In the genomic region with DNA sequence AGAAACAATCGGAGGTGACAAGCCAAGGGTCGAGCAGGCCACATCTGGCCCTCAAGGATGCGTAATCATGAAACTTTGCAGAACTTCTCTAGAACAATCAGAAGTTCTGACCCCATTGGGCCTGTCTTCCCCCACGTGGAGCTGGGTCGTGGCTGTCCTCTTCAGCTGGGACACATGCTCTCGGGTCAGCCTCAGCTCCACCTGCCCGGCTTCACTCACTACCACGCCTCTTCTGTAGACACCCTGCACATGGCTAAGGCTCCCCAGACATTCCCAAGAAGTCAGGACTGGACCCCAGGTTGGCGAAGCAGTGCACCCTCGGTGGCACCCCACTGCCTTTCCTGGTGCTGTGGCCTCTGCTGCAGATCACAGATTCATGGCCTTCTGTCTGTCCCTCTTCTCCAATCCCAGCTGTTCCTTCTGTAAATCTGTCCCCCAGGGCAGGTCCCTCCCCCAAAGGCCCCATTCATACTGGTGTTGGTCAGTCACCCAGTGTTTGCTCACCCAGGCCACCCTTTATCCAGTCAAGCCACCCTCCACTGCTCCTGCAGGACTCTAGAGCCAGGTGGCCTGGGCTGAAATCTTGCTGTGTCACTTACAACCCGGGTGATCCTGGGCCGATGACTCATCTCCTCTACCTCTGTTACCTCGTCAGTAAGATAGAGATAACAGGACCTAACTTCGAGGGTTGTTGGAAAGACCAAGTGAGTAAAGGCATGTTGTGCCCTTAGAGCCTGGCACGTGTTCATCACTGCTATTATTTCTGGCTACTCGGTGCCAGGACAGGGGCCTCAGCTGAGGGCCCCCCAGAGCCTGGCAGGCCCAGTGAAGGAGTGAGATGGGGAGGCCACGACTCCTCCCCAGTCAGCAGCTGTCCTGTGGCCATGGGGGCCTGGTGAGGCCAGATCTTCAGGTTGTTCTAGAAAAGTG, we compare ENCODE assay signal across 17 cellular contexts. TPM values are rescaled to one million over a fixed set of nuclear protein-coding genes. Genes with fewer than 3 reads are reported as not detected.
DNase-seq lines count a peak whose midpoint lies in the region; ATAC-seq, FAIRE-seq and TF ChIP-seq lines count a peak whose summit lies in the region.
"Had no signal": no experiment of that assay in that cellular context is flagged by ENCODE, and none has a peak within 500 bp of the region (broad histone marks: within the 10 kb centered on the region; RNA-seq: fewer than 3 reads in every experiment).

No MANE protein-coding gene starts in this region.

- no peak overlapping the region for H3K4me2 ChIP-seq in H1 (ENCODE audit: insufficient read depth in 1 of 2, low read depth in 2 of 2, low read length in 2 of 2)

- no peak overlapping the region for H2BK20ac ChIP-seq in H1 (ENCODE audit: low read length)

- H3K36me3 Mint-ChIP-seq in activated T-cell treated with anti-CD3 and anti-CD28 coated beads, Interleukin-2, amount 50 U/mL, for 24 hours (ENCODE audit: low read depth), result no peaks in the 10 kb centered on the region

- no peak for TF ChIP-seq POLR2A in H1 (IDR thresholded peaks at IDR 0.05; ENCODE audit: control extremely low read depth in 1 of 2, low read depth in 2 of 2, low read length in 2 of 2)

- intact Hi-C loops in psoas muscle (cut with DNase I), result no loop called here

- H4K8ac ChIP-seq in H1 (ENCODE audit: extremely low read depth, insufficient read depth, low read length), result peak overlapping the region; percentile 45

- H3K4me1 Mint-ChIP-seq in activated T-cell treated with anti-CD3 and anti-CD28 coated beads, Interleukin-2, amount 50 U/mL, for 24 hours (ENCODE audit: low read depth), result peaks cover 2% of the 10 kb centered on the region
- H3K4me1 Mint-ChIP-seq: B cell, memory B cell had no signal

- CTCF ChIA-PET in H1 (lab: Charles Lee; ENCODE audit: partially characterized antibody), result interaction anchor here (2.6 kb wide), 1 partner anchor 63 kb away, joined by 9 read pairs; no protein-coding TSS in a partner anchor

- WGBS in H1 (ENCODE audit: extremely low coverage in 1 of 2, insufficient coverage in 1 of 2, insufficient read length in 1 of 2, insufficient replicate concordance in 2 of 2, low coverage in 1 of 2, low lambda C conversion rate in 2 of 2, missing lambda C conversion rate in 1 of 2), 2 experiments, result 89% methylated on average over 17 of the region's 17 CpGs; no CpG with 5 or more reads in 1 of the 2 experiments
- WGBS in psoas muscle, 3 donors, result 81 to 83% (median 82%) methylated on average over 17 of the region's 17 CpGs

- ATAC-seq in psoas muscle (no peak), HG02938 (IDR thresholded peaks at IDR 0.05; ENCODE audit: unreplicated experiment) (no peak)

- no peak overlapping the region for H3K18ac ChIP-seq in H1 (ENCODE audit: extremely low read depth, low read length)

- TF ChIP-seq EP300 in H1 (IDR thresholded peaks at IDR 0.05; ENCODE audit: borderline replicate concordance in 1 of 2, low read depth in 2 of 2, low read length in 2 of 2), result no peak

- no peak overlapping the region for H2BK15ac ChIP-seq in H1 (ENCODE audit: low read length)

- H3K36me3 ChIP-seq in H1 (ENCODE audit: control insufficient read depth in 2 of 4, insufficient read depth in 4 of 4, low read length in 3 of 4), result no peaks in the 10 kb centered on the region
- H3K36me3 ChIP-seq in psoas muscle (ENCODE audit: insufficient read depth in 1 of 2, low read depth in 1 of 2), result no peaks in the 10 kb centered on the region
- H3K36me3 ChIP-seq: ovary, SJSA1 had no signal

- no peaks in the 10 kb centered on the region for H4K20me1 ChIP-seq in H1 (replicated peaks in 1 of 2; ENCODE audit: control insufficient read depth in 1 of 2, insufficient read depth in 2 of 2, low read length in 2 of 2)

- POLR2A ChIA-PET in H1 (lab: Charles Lee; ENCODE audit: partially characterized antibody), result no interaction called here

- no peak for DNase-seq in activated T-cell treated with anti-CD3 and anti-CD28 coated beads, Interleukin-2, amount 50 U/mL, for 24 hours
- no peak for DNase-seq in activated T-cell treated with anti-CD3 and anti-CD28 coated beads, Interleukin-2, amount 50 U/mL, for 1 hour
- DNase-seq in NCI-H460 (ENCODE audit: extremely low read depth, low read depth) (peak; percentile 13), H1 (ENCODE audit: low read depth in 1 of 2, low spot score in 2 of 2) (no peak), psoas muscle (no peak), NCI-H510A (lab: John Stamatoyannopoulos, UW) (no peak)
- DNase-seq: activated naive CD4-positive, alpha-beta T cell; NCI-H524; ovary; stimulated activated CD8-positive, alpha-beta memory T cell treated with anti-CD3 and anti-CD28 coated beads, Interleukin-4, amount 100 ng/mL, for 48 hours had no signal

- no peak for FAIRE-seq in H1 (lab: Jason Lieb, UNC)
- FAIRE-seq: G401.6 had no signal

- H3K9me3 ChIP-seq in H1 (ENCODE audit: insufficient read depth in 2 of 2, low read depth in 1 of 2, low read length in 1 of 2) (no peaks in the 10 kb centered on the region), psoas muscle (no peaks in the 10 kb centered on the region)
- H3K9me3 ChIP-seq: ovary, SJSA1 had no signal

- H3K23ac ChIP-seq in H1 (ENCODE audit: insufficient read length), result no peak overlapping the region

- no peak overlapping the region for H2BK120ac ChIP-seq in H1 (replicated peaks; ENCODE audit: low read depth, low read length)

- H3K9me3 Mint-ChIP-seq in activated T-cell treated with anti-CD3 and anti-CD28 coated beads, Interleukin-2, amount 50 U/mL, for 24 hours, result no peaks in the 10 kb centered on the region
- H3K9me3 Mint-ChIP-seq: memory B cell had no signal

- no peaks in the 10 kb centered on the region for H3K4me1 ChIP-seq in H1 (replicated peaks in 1 of 4; ENCODE audit: control insufficient read depth in 3 of 4, insufficient read depth in 4 of 4, low read length in 3 of 4)
- no peaks in the 10 kb centered on the region for H3K4me1 ChIP-seq in psoas muscle

- no peak overlapping the region for H3K4me3 ChIP-seq in H1 (ENCODE audit: extremely low read depth in 1 of 4, insufficient read depth in 2 of 4, low read depth in 3 of 4, low read length in 4 of 4)
- no peak overlapping the region for H3K4me3 ChIP-seq in psoas muscle
- H3K4me3 ChIP-seq: ovary, SJSA1 had no signal

- H3K27me3 ChIP-seq in H1 (replicated peaks in 1 of 4; ENCODE audit: control insufficient read depth in 3 of 4, extremely low read depth in 1 of 4, insufficient read depth in 3 of 4, low read length in 3 of 4) (no peaks in the 10 kb centered on the region), psoas muscle (ENCODE audit: insufficient read depth in 3 of 3, low read length in 2 of 3) (no peaks in the 10 kb centered on the region)
- H3K27me3 ChIP-seq: ovary, SJSA1 had no signal

- no peaks in the 10 kb centered on the region for H3K79me1 ChIP-seq in H1 (ENCODE audit: low read depth, low read length)

- H3K27me3 Mint-ChIP-seq in activated T-cell treated with anti-CD3 and anti-CD28 coated beads, Interleukin-2, amount 50 U/mL, for 24 hours, result no peaks in the 10 kb centered on the region
- H3K27me3 Mint-ChIP-seq: B cell had no signal

- no peak overlapping the region for H3K56ac ChIP-seq in H1 (replicated peaks; ENCODE audit: insufficient read length, low read depth, low read length)

- no peak overlapping the region for H3K4ac ChIP-seq in H1 (replicated peaks; ENCODE audit: insufficient read length, low read depth, low read length)

- TF ChIP-seq CTCF in H1 (IDR thresholded peaks at IDR 0.05; ENCODE audit: control extremely low read depth in 1 of 3, insufficient read depth in 1 of 3, low read depth in 1 of 3, low read length in 3 of 3), result no peak
- TF ChIP-seq CTCF in psoas muscle (IDR thresholded peaks at IDR 0.05), result no peak

- H3K9ac ChIP-seq in H1 (replicated peaks in 1 of 4; ENCODE audit: extremely low read depth in 1 of 4, low read depth in 3 of 4, low read length in 3 of 4), result no peak overlapping the region

- H4K91ac ChIP-seq in H1 (replicated peaks; ENCODE audit: insufficient read length, low read length), result no peak overlapping the region

- no peak for TF ChIP-seq RAD21 in H1 (IDR thresholded peaks at IDR 0.05 in 1 of 2, conservative IDR thresholded peaks at IDR 0.05 in 1 of 2; ENCODE audit: low read depth in 2 of 2, low read length in 2 of 2)

- no peak overlapping the region for H4K5ac ChIP-seq in H1 (ENCODE audit: insufficient read length, low read depth, low read length)

- no peak overlapping the region for H2AFZ ChIP-seq in H1 (ENCODE audit: low read length)

- H3K14ac ChIP-seq in H1 (ENCODE audit: insufficient read length), result no peak overlapping the region

- H3K23me2 ChIP-seq in H1 (ENCODE audit: low read depth, low read length), result no peaks in the 10 kb centered on the region

- no peak overlapping the region for H3K4me3 Mint-ChIP-seq in activated T-cell treated with anti-CD3 and anti-CD28 coated beads, Interleukin-2, amount 50 U/mL, for 24 hours
- H3K4me3 Mint-ChIP-seq: B cell, memory B cell had no signal

- H3K27ac ChIP-seq in H1 (ENCODE audit: low read depth, low read length), result no peak overlapping the region
- peak overlapping the region; percentile 93 for H3K27ac ChIP-seq in temporal lobe (ENCODE audit: low read depth, low read length)
- no peak overlapping the region for H3K27ac ChIP-seq in psoas muscle
- H3K27ac ChIP-seq: ovary, SJSA1 had no signal

- no peaks in the 10 kb centered on the region for H3K79me2 ChIP-seq in H1 (ENCODE audit: control insufficient read depth in 1 of 2, insufficient read depth in 2 of 2, low read length in 2 of 2)

- peak overlapping the region; percentile 7 for H3K27ac Mint-ChIP-seq in activated T-cell treated with anti-CD3 and anti-CD28 coated beads, Interleukin-2, amount 50 U/mL, for 24 hours
- H3K27ac Mint-ChIP-seq: B cell, memory B cell had no signal

- H2BK12ac ChIP-seq in H1 (ENCODE audit: low read depth, low read length), result no peak overlapping the region

- H2AK5ac ChIP-seq in H1 (ENCODE audit: low read depth, low read length), result no peak overlapping the region

- no peak overlapping the region for H2BK5ac ChIP-seq in H1 (ENCODE audit: low read depth, low read length)

TF ChIP-seq in H1, 55 proteins besides CTCF, POLR2A, EP300 and RAD21 (continues in another document):
- TF ChIP-seq TCF12 (IDR thresholded peaks at IDR 0.05; ENCODE audit: low read depth, low read length), result no peak
- no peak for TF ChIP-seq HDAC2 (IDR thresholded peaks at IDR 0.05; ENCODE audit: borderline replicate concordance in 1 of 2, low read depth in 2 of 2, low read length in 2 of 2)

RNA-seq across cellular contexts. Expression of gene SLC5A11, which starts 1.4 kb away (rescaled TPM):
- not detected in 2 replicates for total RNA-seq in NCI-H460 (2014; rRNA removed; shearing (Covaris generic))
- polyA plus RNA-seq in NCI-H460 (2014; cell fraction: nucleus; rRNA removed), result 0.17 TPM in 1 of 2 replicates, not detected in the other
- 0.26 and 0.36 TPM in 2 replicates for total RNA-seq in H1 (2021; fragmentation: NEBNext Ultra II Directional; extraction: Animal tissue kit (Norgen Biotek cat#: 25700))
- polyA plus RNA-seq in H1 (2011; rRNA removed), result 0.19 and 0.59 TPM in 2 replicates
- 0.17 TPM for polyA plus RNA-seq in H1 (2011; cell fraction: cytosol; rRNA removed)
- polyA plus RNA-seq in H1 (2011; cell fraction: nucleus; rRNA removed), result 0.90 TPM
- 0.10 to 0.25 TPM (median 0.18 TPM) in 4 replicates for polyA plus RNA-seq in H1 (2012, experiment 1 of 2)
- polyA plus RNA-seq in H1 (2012, experiment 2 of 2), result 0.08 TPM
- 0.10 TPM for polyA plus RNA-seq in H1 (2013, experiment 1 of 2)
- 0.09 TPM for polyA plus RNA-seq in H1 (2013, experiment 2 of 2)
- 2.0 TPM in 1 of 2 replicates, not detected in the other for polyA minus RNA-seq in H1 (2011; rRNA and poly(A)+ RNA removed)
- polyA minus RNA-seq in H1 (2011; cell fraction: cytosol; rRNA and poly(A)+ RNA removed), result not detected
- 0.70 TPM for polyA minus RNA-seq in H1 (2011; cell fraction: nucleus; rRNA and poly(A)+ RNA removed)
- total RNA-seq in temporal lobe, result not detected
- total RNA-seq in psoas muscle, result under 1 TPM in 3 of 4 donors, not detected in 1; 0.12 to 0.24 (median 0.21) TPM
- under 1 TPM in 1 of 3 donors, not detected in 2; 0.05 TPM for polyA plus RNA-seq in psoas muscle
- polyA plus RNA-seq: fibroblast of lung had no signal
